In the genomic region with DNA sequence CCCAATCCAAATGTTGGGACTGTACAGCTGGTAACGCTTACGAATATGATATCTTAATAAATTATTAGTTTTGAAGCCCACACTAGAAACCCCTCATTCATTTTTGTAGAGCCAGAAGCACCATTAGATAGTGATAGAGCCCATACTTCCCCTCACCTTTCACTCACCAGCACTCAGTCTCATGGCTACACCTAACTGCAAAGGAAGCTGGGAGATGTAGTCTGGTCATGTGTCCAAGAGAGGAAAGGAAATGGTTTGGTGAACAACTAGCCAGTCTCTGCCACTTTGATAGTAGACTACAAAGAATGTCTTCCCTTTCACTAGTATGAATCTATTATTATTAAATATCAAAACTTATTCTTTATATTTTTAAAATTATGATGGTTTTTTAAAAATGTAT, we compare ENCODE assay signal across 1 cellular context.
TF ChIP-seq lines count a peak whose summit lies in the region.

No MANE protein-coding gene starts in this region.

TF ChIP-seq in K562, 482 proteins besides CTCF, POLR2A, EP300 and RAD21 (continued from another document):
- TF ChIP-seq HNRNPH1 (optimal IDR thresholded peaks at IDR 0.05; ENCODE audit: low read depth, low read length) (no peak), BACH1 (tag; IDR thresholded peaks at IDR 0.05) (no peak)
TF ChIP-seq in K562: peak in this region for 2.
